ENCODE assay signal across 1 cellular context in the genomic region with DNA sequence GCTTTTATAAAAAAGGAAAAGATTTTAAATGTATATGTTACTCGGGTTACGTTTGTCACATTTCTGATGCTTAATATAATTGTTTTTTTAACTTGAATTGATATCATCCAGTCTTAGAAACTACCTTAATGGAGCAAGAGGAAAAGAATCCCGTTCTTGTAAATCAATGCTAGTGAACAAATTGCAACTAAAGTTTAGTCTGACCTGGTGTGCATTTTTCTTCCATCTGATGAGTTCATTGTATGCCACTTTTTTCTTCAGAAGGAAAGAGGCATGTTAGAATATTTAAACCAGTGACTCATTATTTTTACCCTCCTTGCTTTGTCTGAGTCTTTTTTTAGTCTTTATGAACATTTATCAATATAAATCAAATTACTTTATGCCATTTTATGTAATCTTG.
TF ChIP-seq lines count a peak whose summit lies in the region.

No MANE protein-coding gene starts in this region.

TF ChIP-seq in K562, 482 proteins besides CTCF, POLR2A, EP300 and RAD21:
- no peak for TF ChIP-seq CXXC5 (CRISPR knock-in tag; IDR thresholded peaks at IDR 0.05)
- TF ChIP-seq YBX1 (IDR thresholded peaks at IDR 0.05): no peak
- TF ChIP-seq ZNF766 (CRISPR knock-in tag; conservative IDR thresholded peaks at IDR 0.05): no peak
- no peak for TF ChIP-seq XRCC5 (IDR thresholded peaks at IDR 0.05; ENCODE audit: low read depth, low read length)
- TF ChIP-seq CBFA2T2 (conservative IDR thresholded peaks at IDR 0.05): no peak
- TF ChIP-seq, protein P1, sequence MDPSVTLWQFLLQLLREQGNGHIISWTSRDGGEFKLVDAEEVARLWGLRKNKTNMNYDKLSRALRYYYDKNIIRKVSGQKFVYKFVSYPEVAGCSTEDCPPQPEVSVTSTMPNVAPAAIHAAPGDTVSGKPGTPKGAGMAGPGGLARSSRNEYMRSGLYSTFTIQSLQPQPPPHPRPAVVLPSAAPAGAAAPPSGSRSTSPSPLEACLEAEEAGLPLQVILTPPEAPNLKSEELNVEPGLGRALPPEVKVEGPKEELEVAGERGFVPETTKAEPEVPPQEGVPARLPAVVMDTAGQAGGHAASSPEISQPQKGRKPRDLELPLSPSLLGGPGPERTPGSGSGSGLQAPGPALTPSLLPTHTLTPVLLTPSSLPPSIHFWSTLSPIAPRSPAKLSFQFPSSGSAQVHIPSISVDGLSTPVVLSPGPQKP (CRISPR knock-in tag; IDR thresholded peaks at IDR 0.05): no peak
- TF ChIP-seq, protein P2, sequence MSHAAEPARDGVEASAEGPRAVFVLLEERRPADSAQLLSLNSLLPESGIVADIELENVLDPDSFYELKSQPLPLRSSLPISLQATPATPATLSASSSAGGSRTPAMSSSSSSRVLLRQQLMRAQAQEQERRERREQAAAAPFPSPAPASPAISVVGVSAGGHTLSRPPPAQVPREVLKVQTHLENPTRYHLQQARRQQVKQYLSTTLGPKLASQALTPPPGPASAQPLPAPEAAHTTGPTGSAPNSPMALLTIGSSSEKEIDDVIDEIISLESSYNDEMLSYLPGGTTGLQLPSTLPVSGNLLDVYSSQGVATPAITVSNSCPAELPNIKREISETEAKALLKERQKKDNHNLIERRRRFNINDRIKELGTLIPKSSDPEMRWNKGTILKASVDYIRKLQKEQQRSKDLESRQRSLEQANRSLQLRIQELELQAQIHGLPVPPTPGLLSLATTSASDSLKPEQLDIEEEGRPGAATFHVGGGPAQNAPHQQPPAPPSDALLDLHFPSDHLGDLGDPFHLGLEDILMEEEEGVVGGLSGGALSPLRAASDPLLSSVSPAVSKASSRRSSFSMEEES (CRISPR knock-in tag; IDR thresholded peaks at IDR 0.05): no peak
- TF ChIP-seq L3MBTL2 (IDR thresholded peaks at IDR 0.05): no peak
- no peak for TF ChIP-seq MTA3 (IDR thresholded peaks at IDR 0.05; ENCODE audit: borderline replicate concordance)
- TF ChIP-seq RBM22 (IDR thresholded peaks at IDR 0.05; ENCODE audit: low read depth, low read length, poor library complexity, severe bottlenecking): peak; percentile 30
- TF ChIP-seq RCOR1 (IDR thresholded peaks at IDR 0.05; ENCODE audit: borderline replicate concordance in 1 of 2, low read depth in 2 of 2, low read length in 2 of 2): no peak
- no peak for TF ChIP-seq SRSF9 (IDR thresholded peaks at IDR 0.05; ENCODE audit: borderline replicate concordance, low read depth, low read length)
- 0 out of 2 replicates have a peak, but pooled peaks have one; percentile 4 for TF ChIP-seq SMARCC2 (IDR thresholded peaks at IDR 0.05; ENCODE audit: low read depth)
- TF ChIP-seq HMG20A (CRISPR knock-in tag; conservative IDR thresholded peaks at IDR 0.05): no peak
- peak; percentile 40; the same call in 1 of the 2 replicates for TF ChIP-seq FOSL1 (tag; conservative IDR thresholded peaks at IDR 0.05)
- TF ChIP-seq C11orf30 (IDR thresholded peaks at IDR 0.05; ENCODE audit: low read depth): no peak
- TF ChIP-seq, protein P3, sequence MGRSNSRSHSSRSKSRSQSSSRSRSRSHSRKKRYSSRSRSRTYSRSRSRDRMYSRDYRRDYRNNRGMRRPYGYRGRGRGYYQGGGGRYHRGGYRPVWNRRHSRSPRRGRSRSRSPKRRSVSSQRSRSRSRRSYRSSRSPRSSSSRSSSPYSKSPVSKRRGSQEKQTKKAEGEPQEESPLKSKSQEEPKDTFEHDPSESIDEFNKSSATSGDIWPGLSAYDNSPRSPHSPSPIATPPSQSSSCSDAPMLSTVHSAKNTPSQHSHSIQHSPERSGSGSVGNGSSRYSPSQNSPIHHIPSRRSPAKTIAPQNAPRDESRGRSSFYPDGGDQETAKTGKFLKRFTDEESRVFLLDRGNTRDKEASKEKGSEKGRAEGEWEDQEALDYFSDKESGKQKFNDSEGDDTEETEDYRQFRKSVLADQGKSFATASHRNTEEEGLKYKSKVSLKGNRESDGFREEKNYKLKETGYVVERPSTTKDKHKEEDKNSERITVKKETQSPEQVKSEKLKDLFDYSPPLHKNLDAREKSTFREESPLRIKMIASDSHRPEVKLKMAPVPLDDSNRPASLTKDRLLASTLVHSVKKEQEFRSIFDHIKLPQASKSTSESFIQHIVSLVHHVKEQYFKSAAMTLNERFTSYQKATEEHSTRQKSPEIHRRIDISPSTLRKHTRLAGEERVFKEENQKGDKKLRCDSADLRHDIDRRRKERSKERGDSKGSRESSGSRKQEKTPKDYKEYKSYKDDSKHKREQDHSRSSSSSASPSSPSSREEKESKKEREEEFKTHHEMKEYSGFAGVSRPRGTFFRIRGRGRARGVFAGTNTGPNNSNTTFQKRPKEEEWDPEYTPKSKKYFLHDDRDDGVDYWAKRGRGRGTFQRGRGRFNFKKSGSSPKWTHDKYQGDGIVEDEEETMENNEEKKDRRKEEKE (IDR thresholded peaks at IDR 0.05; ENCODE audit: borderline replicate concordance in 1 of 2, control insufficient read depth in 1 of 2, low read depth in 2 of 2, low read length in 1 of 2): no peak
TF ChIP-seq in K562: peak in this region for 3.
